ENCODE assay signal across 22 cellular contexts in genomic region chr20:40814328-40814960, GRCh38.
"Had no signal": no experiment of that assay in that cellular context is flagged by ENCODE, and none has a peak within 500 bp of the region (broad histone marks: within the 10 kb centered on the region; RNA-seq: fewer than 3 reads in every experiment).

No MANE protein-coding gene starts in this region.

- H3K4me3 ChIP-seq: mucosa of descending colon, pancreas, smooth muscle cell, suprapubic skin, transverse colon had no signal

- ATAC-seq: effector memory CD8-positive, alpha-beta T cell; left lobe of liver; mucosa of descending colon; natural killer cell treated with Interleukin-12 subunit alpha and Interleukin-12 subunit beta and Interleukin-15 and Interleukin-18, amount 100 ng/mL, for 72 hours; pancreas; sciatic nerve; stimulated activated naive CD8-positive, alpha-beta T cell treated with anti-CD3 and anti-CD28 coated beads, Interleukin-15, amount 100 ng/mL, for 72 hours had no signal

- H3K9me3 ChIP-seq: mucosa of descending colon, pancreas, suprapubic skin, transverse colon had no signal

- DNase-seq: cortex of kidney; effector memory CD8-positive, alpha-beta T cell; kidney; mesenchymal stem cell; mucosa of descending colon; naive B cell; occipital lobe; pancreas; retina; stimulated activated CD4-positive, alpha-beta T cell treated with anti-CD3 and anti-CD28 coated beads, Interleukin-12 subunit alpha, Interleukin-12 subunit beta, amount 100 ng/mL, for 4 hours; stimulated activated CD4-positive, alpha-beta T cell treated with anti-CD3 and anti-CD28 coated beads, Interleukin-1b, Interleukin-23, amount 100 ng/mL, for 48 hours; stimulated activated CD4-positive, alpha-beta T cell treated with anti-CD3 and anti-CD28 coated beads, Interleukin-4, amount 100 ng/mL, for 1 hour; stimulated activated CD8-positive, alpha-beta memory T cell treated with anti-CD3 and anti-CD28 coated beads, Interleukin-4, amount 100 ng/mL, for 48 hours; stimulated activated naive CD4-positive, alpha-beta T cell; stimulated activated naive CD8-positive, alpha-beta T cell treated with anti-CD3 and anti-CD28 coated beads, Interleukin-15, amount 100 ng/mL, for 72 hours; transverse colon had no signal

- H3K4me1 ChIP-seq: pancreas, suprapubic skin, transverse colon had no signal

- H3K36me3 ChIP-seq: pancreas, suprapubic skin, transverse colon had no signal

- H3K27ac ChIP-seq: pancreas, suprapubic skin, transverse colon had no signal

- H3K27me3 Mint-ChIP-seq: effector memory CD8-positive, alpha-beta T cell; stimulated activated naive CD8-positive, alpha-beta T cell treated with anti-CD3 and anti-CD28 coated beads, Interleukin-15, amount 100 ng/mL, for 72 hours had no signal

- H3K4me3 Mint-ChIP-seq: effector memory CD8-positive, alpha-beta T cell; mesothelial cell of epicardium; naive B cell; natural killer cell treated with Interleukin-12 subunit alpha and Interleukin-12 subunit beta and Interleukin-15 and Interleukin-18, amount 100 ng/mL, for 72 hours; stimulated activated naive CD8-positive, alpha-beta T cell treated with anti-CD3 and anti-CD28 coated beads, Interleukin-15, amount 100 ng/mL, for 72 hours had no signal

- H3K36me3 Mint-ChIP-seq: mesothelial cell of epicardium; naive B cell; natural killer cell treated with Interleukin-12 subunit alpha and Interleukin-12 subunit beta and Interleukin-15 and Interleukin-18, amount 100 ng/mL, for 72 hours had no signal

- H3K9me3 Mint-ChIP-seq: effector memory CD8-positive, alpha-beta T cell had no signal

- H3K4me2 ChIP-seq: smooth muscle cell had no signal

- H3K27me3 ChIP-seq: pancreas, suprapubic skin, transverse colon had no signal

- H3K4me1 Mint-ChIP-seq: mesothelial cell of epicardium; naive B cell; stimulated activated naive CD8-positive, alpha-beta T cell treated with anti-CD3 and anti-CD28 coated beads, Interleukin-15, amount 100 ng/mL, for 72 hours had no signal

- H3K27ac Mint-ChIP-seq: effector memory CD8-positive, alpha-beta T cell; mesothelial cell of epicardium; naive B cell; natural killer cell treated with Interleukin-12 subunit alpha and Interleukin-12 subunit beta and Interleukin-15 and Interleukin-18, amount 100 ng/mL, for 72 hours had no signal
